20 cellular contexts compared by ENCODE assay signal in genomic region chr11:120832609-120833221, GRCh38.
DNase-seq lines count a peak whose midpoint lies in the region; ATAC-seq and TF ChIP-seq lines count a peak whose summit lies in the region.
"Had no signal": no experiment of that assay in that cellular context is flagged by ENCODE, and none has a peak within 500 bp of the region (broad histone marks: within the 10 kb centered on the region; RNA-seq: fewer than 3 reads in every experiment).

No MANE protein-coding gene starts in this region.

- no peak overlapping the region for H3K4me3 ChIP-seq in spleen
- no peak overlapping the region for H3K4me3 ChIP-seq in OCI-LY7 (ENCODE audit: low read depth, low read length, poor library complexity, severe bottlenecking)
- no peak overlapping the region for H3K4me3 ChIP-seq in gastrocnemius medialis
- H3K4me3 ChIP-seq: body of pancreas, left ventricle myocardium inferior, skin epidermis had no signal

- CTCF ChIA-PET in OCI-LY7 (lab: Charles Lee; ENCODE audit: unreplicated experiment): no interaction called here

- no peak overlapping the region for H2AFZ ChIP-seq in OCI-LY7 (ENCODE audit: low read length)

- no peaks in the 10 kb centered on the region for H3K9me2 ChIP-seq in OCI-LY7 (ENCODE audit: insufficient read depth, low read length)

- H3K36me3 ChIP-seq in spleen: no peaks in the 10 kb centered on the region
- no peaks in the 10 kb centered on the region for H3K36me3 ChIP-seq in OCI-LY7 (ENCODE audit: insufficient read depth, low read length)
- no peaks in the 10 kb centered on the region for H3K36me3 ChIP-seq in gastrocnemius medialis
- H3K36me3 ChIP-seq: left ventricle myocardium inferior had no signal

- no peaks in the 10 kb centered on the region for H3K4me1 ChIP-seq in spleen
- no peaks in the 10 kb centered on the region for H3K4me1 ChIP-seq in OCI-LY7 (ENCODE audit: insufficient read depth, low read length, poor library complexity, severe bottlenecking)
- H3K4me1 ChIP-seq in gastrocnemius medialis: peaks cover 0 to 2% of the 10 kb centered on the region in 2 donors
- H3K4me1 ChIP-seq: body of pancreas, left ventricle myocardium inferior had no signal

- H4K20me1 ChIP-seq in OCI-LY7 (ENCODE audit: insufficient read depth, low read length): no peaks in the 10 kb centered on the region

- no TSS peak for BruUV-seq in OCI-LY7 (replicated peaks; lab: Mats Ljungman, UMichigan)

- TF ChIP-seq POLR2A in spleen (IDR thresholded peaks at IDR 0.05) (no peak), gastrocnemius medialis (IDR thresholded peaks at IDR 0.05) (no peak)

- no peak overlapping the region for H3K4me2 ChIP-seq in OCI-LY7 (ENCODE audit: low read length)

- intact Hi-C loops in spleen (cut with DNase I; ENCODE audit: low total_unique reads): no loop called here
- intact Hi-C loops in OCI-LY7 (cut with micrococcal nuclease; ENCODE audit: unreplicated experiment): no loop called here
- intact Hi-C loops in gastrocnemius medialis (cut with DNase I; ENCODE audit: low total_unique reads): no loop called here

- 40 to 53% (median 50%) methylated on average over 16 of the region's 16 CpGs for WGBS in spleen, 5 donors

- no peaks in the 10 kb centered on the region for H3K79me2 ChIP-seq in OCI-LY7 (ENCODE audit: insufficient read depth, low read depth, low read length)

- no peak overlapping the region for H3K27ac ChIP-seq in spleen
- no peak overlapping the region for H3K27ac ChIP-seq in OCI-LY7 (ENCODE audit: low read depth, low read length, poor library complexity, severe bottlenecking)
- no peak overlapping the region for H3K27ac ChIP-seq in gastrocnemius medialis
- H3K27ac ChIP-seq: 22Rv1, body of pancreas, HL-60, left ventricle myocardium inferior, RWPE1, skin epidermis had no signal

- POLR2A ChIA-PET in OCI-LY7 (lab: Charles Lee): interaction anchor here (0.6 to 1.1 kb wide), 3 partner anchors 28 to 349 kb away, joined by 3 to 8 read pairs (median 3); no protein-coding TSS in a partner anchor

- DNase-seq in DMS 273 (lab: John Stamatoyannopoulos, UW; ENCODE audit: unreplicated experiment) (peak; percentile 20), DMS 273 treated with DMSO at 0.1 percent for 48 hours (lab: John Stamatoyannopoulos, UW) (no peak), amygdala (lab: John Stamatoyannopoulos, UW) (peak in 40 of 56 donors; percentile 11 to 68 (median 44)), iPS-NIHi11 (ENCODE audit: low spot score) (peak; percentile 35), spleen (peak; percentile 17), OCI-LY7 (ENCODE audit: low spot score) (no peak), gastrocnemius medialis (no peak)
- DNase-seq: activated CD4-positive, alpha-beta T cell treated with anti-CD3 and anti-CD28 coated beads, Interleukin-2, amount 50 U/mL, for 48 hours; body of pancreas; CD4-positive, alpha-beta memory T cell; H9; left ventricle myocardium inferior; naive thymus-derived CD8-positive, alpha-beta T cell; T1000 had no signal

- H3K27me3 ChIP-seq in spleen (replicated peaks in 1 of 7) (peaks cover 0 to 58% (median 0%) of the 10 kb centered on the region in 7 donors), gastrocnemius medialis (peaks cover 0 to 7% (median 0%) of the 10 kb centered on the region in 3 donors)

- in situ Hi-C loops in gastrocnemius medialis (cut with MboI; ENCODE audit: low sequenced_read_pairs in 4 of 4): no loop called here

- TF ChIP-seq CTCF in spleen (IDR thresholded peaks at IDR 0.05 in 8 of 11, conservative IDR thresholded peaks at IDR 0.05 in 3 of 11) (no peak), OCI-LY7 (conservative IDR thresholded peaks at IDR 0.05; ENCODE audit: low read length) (no peak), gastrocnemius medialis (IDR thresholded peaks at IDR 0.05 in 4 of 5, conservative IDR thresholded peaks at IDR 0.05 in 1 of 5) (no peak)

- H3K9me3 ChIP-seq in spleen: no peaks in the 10 kb centered on the region
- no peaks in the 10 kb centered on the region for H3K9me3 ChIP-seq in OCI-LY7 (ENCODE audit: low read length)
- no peaks in the 10 kb centered on the region for H3K9me3 ChIP-seq in gastrocnemius medialis
- H3K9me3 ChIP-seq: body of pancreas, left ventricle myocardium inferior had no signal

- no peak for ATAC-seq in gastrocnemius medialis
- no peak for ATAC-seq in GM19035 (IDR thresholded peaks at IDR 0.05; ENCODE audit: unreplicated experiment)
- ATAC-seq: activated T-helper 17 cell treated with anti-CD3 and anti-CD28 coated beads, Interleukin-2, amount 50 U/mL, for 72 hours; body of pancreas; naive thymus-derived CD8-positive, alpha-beta T cell had no signal

Comparison
In these comparisons a context has a peak if more than half of its experiments do, and no peak if none do; other contexts are left out.
1. DNase-seq: peak in DMS 273 (single experiment), amygdala (40 of 56), iPS-NIHi11 (single experiment) and spleen (single experiment); none in DMS 273 treated with DMSO at 0.1 percent for 48 hours (single experiment), OCI-LY7 (single experiment) and gastrocnemius medialis (0 of 2).